ENCODE assay signal across 30 cellular contexts in the genomic region with DNA sequence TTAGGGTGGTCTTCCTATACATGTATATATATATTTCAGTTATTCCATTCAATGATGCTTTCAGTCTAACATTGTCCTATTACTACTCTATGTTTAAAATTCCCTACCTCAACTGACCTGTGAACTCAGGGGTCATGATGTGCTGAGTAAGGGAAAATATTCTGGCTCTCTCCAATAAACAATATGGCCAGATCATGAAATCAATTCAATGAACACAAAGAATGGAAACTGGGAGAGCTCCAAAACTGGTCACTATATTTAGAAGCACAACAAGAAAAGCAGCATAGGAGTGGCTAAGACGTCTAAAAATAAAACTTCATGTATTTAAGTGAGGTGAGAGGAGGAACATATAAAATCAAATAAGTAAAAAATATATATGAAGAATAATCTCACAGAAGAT.
"Had no signal": no experiment of that assay in that cellular context is flagged by ENCODE, and none has a peak within 500 bp of the region (broad histone marks: within the 10 kb centered on the region; RNA-seq: fewer than 3 reads in every experiment).

No MANE protein-coding gene starts in this region.

- H3K27me3 ChIP-seq: colonic mucosa, neural progenitor cell, right atrium auricular region, suprapubic skin, transverse colon, upper lobe of right lung, uterus had no signal

- H3K4me1 Mint-ChIP-seq: stimulated activated naive B cell treated with anti-CD40 and anti-IgM and Interleukin-4, amounts not matched to agents 10 μg/mL and 1 μg/mL and 100 μg/mL, for 72 hours had no signal

- H3K27ac Mint-ChIP-seq: dendritic cell treated with granulocyte-macrophage colony-stimulating factor and Interleukin-4, amounts not matched to agents 40 ng/mL and 50 ng/mL, for 4 days; endodermal cell; immature natural killer cell; mesothelial cell of epicardium; naive thymus-derived CD4-positive, alpha-beta T cell; nephron; neural progenitor cell; stimulated activated naive B cell treated with anti-CD40 and anti-IgM and Interleukin-4, amounts not matched to agents 10 μg/mL and 1 μg/mL and 100 μg/mL, for 72 hours; stimulated activated naive CD8-positive, alpha-beta T cell treated with anti-CD3 and anti-CD28 coated beads, Interleukin-15, amount 100 ng/mL, for 72 hours had no signal

- H3K9me3 ChIP-seq: colonic mucosa, mucosa of descending colon, prostate gland, right atrium auricular region, suprapubic skin, transverse colon, upper lobe of right lung, uterus had no signal

- H3K27me3 Mint-ChIP-seq: dendritic cell treated with granulocyte-macrophage colony-stimulating factor and Interleukin-4, amounts not matched to agents 40 ng/mL and 50 ng/mL, for 4 days; naive thymus-derived CD4-positive, alpha-beta T cell; stimulated activated naive B cell treated with anti-CD40 and anti-IgM and Interleukin-4, amounts not matched to agents 10 μg/mL and 1 μg/mL and 100 μg/mL, for 72 hours; stimulated activated naive CD8-positive, alpha-beta T cell treated with anti-CD3 and anti-CD28 coated beads, Interleukin-15, amount 100 ng/mL, for 72 hours had no signal

- H3K4me2 ChIP-seq: neural progenitor cell had no signal

- H2AFZ ChIP-seq: neural progenitor cell, parathyroid adenoma had no signal

- H3K36me3 ChIP-seq: colonic mucosa, neural progenitor cell, prostate gland, right atrium auricular region, uterus had no signal

- H3K9me3 Mint-ChIP-seq: dendritic cell treated with granulocyte-macrophage colony-stimulating factor and Interleukin-4, amounts not matched to agents 40 ng/mL and 50 ng/mL, for 4 days; endodermal cell; immature natural killer cell; mesothelial cell of epicardium; naive thymus-derived CD4-positive, alpha-beta T cell; nephron; stimulated activated naive B cell treated with anti-CD40 and anti-IgM and Interleukin-4, amounts not matched to agents 10 μg/mL and 1 μg/mL and 100 μg/mL, for 72 hours; stimulated activated naive CD8-positive, alpha-beta T cell treated with anti-CD3 and anti-CD28 coated beads, Interleukin-15, amount 100 ng/mL, for 72 hours had no signal

- H3K4me1 ChIP-seq: colonic mucosa, parathyroid adenoma, prostate gland, right atrium auricular region, suprapubic skin, upper lobe of right lung, uterus had no signal

- H3K79me2 ChIP-seq: parathyroid adenoma had no signal

- ATAC-seq: esophagus mucosa; mucosa of descending colon; naive thymus-derived CD4-positive, alpha-beta T cell; stimulated activated naive B cell treated with anti-CD40 and anti-IgM and Interleukin-4, amounts not matched to agents 10 μg/mL and 1 μg/mL and 100 μg/mL, for 72 hours; stimulated activated naive CD8-positive, alpha-beta T cell treated with anti-CD3 and anti-CD28 coated beads, Interleukin-15, amount 100 ng/mL, for 72 hours; upper lobe of right lung had no signal

- H3K4me3 Mint-ChIP-seq: dendritic cell treated with granulocyte-macrophage colony-stimulating factor and Interleukin-4, amounts not matched to agents 40 ng/mL and 50 ng/mL, for 4 days; endodermal cell; mesothelial cell of epicardium; naive thymus-derived CD4-positive, alpha-beta T cell; nephron; neural progenitor cell; stimulated activated naive B cell treated with anti-CD40 and anti-IgM and Interleukin-4, amounts not matched to agents 10 μg/mL and 1 μg/mL and 100 μg/mL, for 72 hours; stimulated activated naive CD8-positive, alpha-beta T cell treated with anti-CD3 and anti-CD28 coated beads, Interleukin-15, amount 100 ng/mL, for 72 hours had no signal

- H3K27ac ChIP-seq: colonic mucosa, epithelial cell of prostate, neural progenitor cell, parathyroid adenoma, prostate gland, right atrium auricular region, skin epidermis, suprapubic skin, transverse colon, upper lobe of right lung, uterus had no signal

- DNase-seq: colonic mucosa; effector CD8-positive, alpha-beta T cell; endodermal cell; foreskin melanocyte; glutamatergic neuron; hypothalamus; immature natural killer cell; islet precursor cell; kidney glomerular epithelial cell; mesenchymal stem cell; mucosa of descending colon; naive thymus-derived CD4-positive, alpha-beta T cell; stimulated activated CD4-positive, alpha-beta T cell treated with anti-CD3 and anti-CD28 coated beads, Interleukin-15, amount 100 ng/mL, for 24 hours; stimulated activated CD4-positive, alpha-beta T cell treated with anti-CD3 and anti-CD28 coated beads, Interleukin-2, amount 100 ng/mL, for 48 hours; stimulated activated naive B cell treated with anti-CD40 and anti-IgM and Interleukin-4, amounts not matched to agents 10 μg/mL and 1 μg/mL and 100 μg/mL, for 72 hours; stimulated activated naive CD8-positive, alpha-beta T cell treated with anti-CD3 and anti-CD28 coated beads, Interleukin-15, amount 100 ng/mL, for 72 hours; transverse colon; upper lobe of right lung; uterus had no signal

- H3K4me3 ChIP-seq: colonic mucosa, mucosa of descending colon, neural progenitor cell, prostate gland, right atrium auricular region, skin epidermis, suprapubic skin, transverse colon, upper lobe of right lung, uterus had no signal

- H3K9ac ChIP-seq: neural progenitor cell, parathyroid adenoma had no signal
